ENCODE assay signal across 19 cellular contexts in the genomic region with DNA sequence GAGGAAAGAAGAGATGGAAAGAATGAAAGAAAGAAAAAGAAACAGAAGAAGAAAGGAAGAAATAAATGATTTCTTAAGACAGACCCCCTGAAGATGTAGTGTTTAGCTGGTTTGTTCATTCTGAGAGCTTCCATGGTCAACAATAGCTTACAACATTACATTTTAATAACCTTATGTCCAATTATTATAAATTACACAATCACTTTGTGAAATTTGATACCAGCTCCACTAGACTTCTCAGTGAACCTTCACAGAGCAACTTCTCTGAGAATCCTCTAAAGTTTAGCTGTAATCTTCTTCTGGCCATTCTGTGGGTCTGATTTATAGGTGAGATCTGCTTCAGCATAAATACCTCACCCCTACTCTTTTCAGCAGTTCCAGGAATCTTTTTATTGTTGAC. TPM values are rescaled to one million over a fixed set of nuclear protein-coding genes. Genes with fewer than 3 reads are reported as not detected.
DNase-seq lines count a peak whose midpoint lies in the region; ATAC-seq and TF ChIP-seq lines count a peak whose summit lies in the region.
"Had no signal": no experiment of that assay in that cellular context is flagged by ENCODE, and none has a peak within 500 bp of the region (broad histone marks: within the 10 kb centered on the region; RNA-seq: fewer than 3 reads in every experiment).

No MANE protein-coding gene starts in this region.

- H3K4me3 ChIP-seq in IMR-90 (ENCODE audit: insufficient read depth, low read depth, low read length) (no peak overlapping the region), fibroblast of mammary gland (ENCODE audit: control insufficient read depth, low read depth, low read length) (no peak overlapping the region), lower lobe of right lung (no peak overlapping the region)
- H3K4me3 ChIP-seq: K562 had no signal

- peaks cover 8% of the 10 kb centered on the region for H3K4me1 ChIP-seq in IMR-90 (ENCODE audit: control insufficient read depth, insufficient read depth, low read length)
- peaks cover 3% of the 10 kb centered on the region for H3K4me1 ChIP-seq in lower lobe of right lung

- POLR2A ChIA-PET in IMR-90 (lab: Charles Lee; ENCODE audit: unreplicated experiment), result no interaction called here

- H2BK120ac ChIP-seq in IMR-90 (ENCODE audit: low read depth, low read length), result peak overlapping the region; percentile 32; the same call in 1 of the 2 replicates

- no peak overlapping the region for H3K23ac ChIP-seq in IMR-90 (ENCODE audit: low read depth, low read length)

- H3K27ac ChIP-seq in IMR-90 (ENCODE audit: insufficient read depth, low read length) (no peak overlapping the region), lower lobe of right lung (no peak overlapping the region)

- in situ Hi-C loops in IMR-90 (cut with MboI; ENCODE audit: low sequenced_read_pairs), result no loop called here

- TF ChIP-seq RAD21 in IMR-90 (IDR thresholded peaks at IDR 0.05; ENCODE audit: low read length), result no peak

- intact Hi-C loops in IMR-90 (cut with micrococcal nuclease), result no loop called here
- intact Hi-C loops in lower lobe of right lung (cut with DNase I), result loop anchor here (5.0 kb wide), 1 partner anchor 401 kb away; no protein-coding TSS in a partner anchor

- CTCF ChIA-PET in IMR-90 (lab: Yijun Ruan, JAX), result no interaction called here

- H2AK5ac ChIP-seq in IMR-90 (ENCODE audit: low read depth, low read length), result 0 out of 2 replicates have a peak overlapping the region, but pooled peaks have one; percentile 61

- dilution Hi-C loops in IMR-90 (cut with HindIII; ENCODE audit: low sequenced_read_pairs, unreplicated experiment), result no loop called here

- H4K8ac ChIP-seq in IMR-90 (ENCODE audit: low read depth in 2 of 2, low read length in 2 of 2), result no peak overlapping the region

- H2AK9ac ChIP-seq in IMR-90 (replicated peaks; ENCODE audit: low read depth, low read length, poor library complexity), result no peak overlapping the region

- H3K9me3 ChIP-seq in IMR-90 (ENCODE audit: control insufficient read depth, insufficient read depth, low read length) (no peaks in the 10 kb centered on the region), lower lobe of right lung (no peaks in the 10 kb centered on the region)
- H3K9me3 ChIP-seq: SK-N-SH had no signal

- peaks cover 0 to 3% of the 10 kb centered on the region in 2 experiments; a peak in 1 of 4 replicates for H3K79me1 ChIP-seq in IMR-90 (ENCODE audit: low read depth in 1 of 2, low read length in 2 of 2)

- no peak overlapping the region for H3K14ac ChIP-seq in IMR-90 (replicated peaks; ENCODE audit: low read depth, low read length)

- no peak overlapping the region for H4K91ac ChIP-seq in IMR-90 (ENCODE audit: insufficient read depth, low read depth, low read length)

- no peak overlapping the region for H2BK20ac ChIP-seq in IMR-90 (ENCODE audit: low read depth, low read length)

- ATAC-seq in IMR-90 (ENCODE audit: low read depth) (no peak), HG03342 (IDR thresholded peaks at IDR 0.05; ENCODE audit: unreplicated experiment) (no peak), lower lobe of right lung (no peak)
- ATAC-seq: K562, PC-3 had no signal

- no peaks in the 10 kb centered on the region for H3K27me3 ChIP-seq in IMR-90 (ENCODE audit: control insufficient read depth, insufficient read depth, low read length)
- no peaks in the 10 kb centered on the region for H3K27me3 ChIP-seq in lower lobe of right lung (ENCODE audit: low read depth)

- H3K4ac ChIP-seq in IMR-90 (ENCODE audit: low read depth, low read length), result 0 out of 2 replicates have a peak overlapping the region, but pooled peaks have one; percentile 11

- H3K18ac ChIP-seq in IMR-90 (ENCODE audit: low read depth, low read length), result no peak overlapping the region

- H2BK5ac ChIP-seq in IMR-90 (ENCODE audit: low read depth, low read length, poor library complexity, severe bottlenecking), result no peak overlapping the region

- TF ChIP-seq CTCF in IMR-90 (conservative IDR thresholded peaks at IDR 0.05; ENCODE audit: low read depth, low read length), result no peak
- no peak for TF ChIP-seq CTCF in fibroblast of mammary gland (conservative IDR thresholded peaks at IDR 0.05; ENCODE audit: control insufficient read depth, insufficient read depth, low read depth, low read length)
- TF ChIP-seq CTCF in lower lobe of right lung (IDR thresholded peaks at IDR 0.05), result no peak

- no peak overlapping the region for H3K4me2 ChIP-seq in IMR-90 (ENCODE audit: low read depth, low read length)
- H3K4me2 ChIP-seq: SK-N-SH had no signal

- H3K9ac ChIP-seq in IMR-90 (ENCODE audit: low read depth, low read length), result no peak overlapping the region
- H3K9ac ChIP-seq: SK-N-SH had no signal

- peak; percentile 17 for DNase-seq in NCI-H1105 treated with DMSO at 0.1 percent for 48 hours (lab: John Stamatoyannopoulos, UW)
- no peak for DNase-seq in NCI-H1105 (lab: John Stamatoyannopoulos, UW)
- no peak for DNase-seq in IMR-90
- peak; percentile 12 for DNase-seq in fibroblast of mammary gland (ENCODE audit: low read depth)
- peak; percentile 51 for DNase-seq in renal cortical epithelial cell (ENCODE audit: low read depth)
- DNase-seq in NK-92 (lab: John Stamatoyannopoulos, UW; ENCODE audit: unreplicated experiment), result no peak
- DNase-seq in lower lobe of right lung, result no peak
- DNase-seq: CD4-positive, CD25-positive, alpha-beta regulatory T cell; GF-D8; Kasumi-1; NCI-H2029 treated with DMSO at 0.1 percent for 48 hours; NCI-H2171; NCI-H226; NCI-H526; PC-3; SK-N-SH; SW 1271 had no signal

- no peaks in the 10 kb centered on the region for H3K36me3 ChIP-seq in IMR-90 (ENCODE audit: control insufficient read depth, insufficient read depth, low read length)
- H3K36me3 ChIP-seq in lower lobe of right lung, result no peaks in the 10 kb centered on the region

- H3K9me1 ChIP-seq in IMR-90 (ENCODE audit: insufficient read depth, low read length), result peaks cover 5% of the 10 kb centered on the region; the same call in 1 of the 2 replicates

- H3K56ac ChIP-seq in IMR-90 (ENCODE audit: extremely low read depth, insufficient read depth, low read length), result no peak overlapping the region

- BruUV-seq in IMR-90 (replicated peaks; lab: Mats Ljungman, UMichigan), result no TSS peak

- peak overlapping the region; percentile 41; the same call in 1 of the 3 replicates for H2BK15ac ChIP-seq in IMR-90 (ENCODE audit: low read depth, low read length)

- TF ChIP-seq POLR2A in IMR-90 (IDR thresholded peaks at IDR 0.05; ENCODE audit: low read depth, low read length), result no peak

- H4K20me1 ChIP-seq in IMR-90 (ENCODE audit: insufficient read depth, low read length), result no peaks in the 10 kb centered on the region

- no peak overlapping the region for H2AFZ ChIP-seq in IMR-90 (replicated peaks; ENCODE audit: low read length, poor library complexity)

- no peak overlapping the region for H4K5ac ChIP-seq in IMR-90 (ENCODE audit: low read depth, low read length)

TF ChIP-seq in IMR-90, 13 proteins besides CTCF, POLR2A, EP300 and RAD21:
- TF ChIP-seq NFE2L2 (IDR thresholded peaks at IDR 0.05; ENCODE audit: low read depth, low read length) (no peak), RFX5 (IDR thresholded peaks at IDR 0.05; ENCODE audit: low read depth, low read length) (no peak), BHLHE40 (IDR thresholded peaks at IDR 0.05; ENCODE audit: low read depth, low read length) (no peak), MAZ (IDR thresholded peaks at IDR 0.05; ENCODE audit: borderline replicate concordance, low read depth, low read length) (no peak), CEBPB (IDR thresholded peaks at IDR 0.05; ENCODE audit: low read depth, low read length) (peak; percentile 44)

RNA-seq across cellular contexts. Expression of a gene that starts 27.9 kb away (rescaled TPM):
- 7.7 and 8.6 TPM in 2 replicates for total RNA-seq in IMR-90 (2012; rRNA removed)
- 15.0 and 15.1 TPM in 2 replicates for polyA plus RNA-seq in IMR-90 (2012; rRNA removed)
- polyA plus RNA-seq in IMR-90 (2012; cell fraction: cytosol; rRNA removed), result 12.2 and 21.4 TPM in 2 replicates
- polyA plus RNA-seq in IMR-90 (2012; cell fraction: nucleus; rRNA removed; ENCODE audit: low replicate concordance), result 8.8 and 12.1 TPM in 2 replicates
- 1.2 and 7.6 TPM in 2 replicates for total RNA-seq in renal cortical epithelial cell
- total RNA-seq in lower lobe of right lung, result 2.3 TPM
- total RNA-seq: CD4-positive, CD25-positive, alpha-beta regulatory T cell had no signal
- polyA plus RNA-seq: CD4-positive, CD25-positive, alpha-beta regulatory T cell had no signal

Comparison
In these comparisons a context has a peak if more than half of its experiments do, and no peak if none do; other contexts are left out.
1. DNase-seq: peak in NCI-H1105 treated with DMSO at 0.1 percent for 48 hours (single experiment), fibroblast of mammary gland (single experiment) and renal cortical epithelial cell (single experiment); none in NCI-H1105 (single experiment), IMR-90 (single experiment), NK-92 (single experiment) and lower lobe of right lung (single experiment).